Comparison of ENCODE assay signal across 12 cellular contexts in the genomic region with DNA sequence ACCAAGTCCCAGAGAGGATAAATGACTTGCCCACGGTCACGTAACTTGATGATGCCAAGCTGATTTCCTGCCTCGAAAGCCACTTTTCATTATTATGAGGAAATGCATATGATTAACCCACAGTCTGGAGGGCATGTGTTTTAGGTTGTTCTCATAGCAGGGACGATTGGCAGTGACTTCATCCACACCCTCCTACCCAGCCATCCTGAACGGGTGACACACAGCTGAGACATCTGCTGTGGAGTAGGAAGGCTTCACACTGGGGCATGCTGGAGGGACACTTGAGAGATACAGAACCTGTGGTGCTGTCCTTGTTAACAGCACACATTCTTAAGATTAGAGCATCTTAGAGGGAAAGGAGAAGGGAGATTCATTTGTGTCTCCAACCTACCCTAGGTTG.
A peak's percentile ranks its signal among the peaks of the same experiment; 100 is the strongest.
DNase-seq lines count a peak whose midpoint lies in the region; ATAC-seq, FAIRE-seq and TF ChIP-seq lines count a peak whose summit lies in the region.
"Had no signal": no experiment of that assay in that cellular context is flagged by ENCODE, and none has a peak within 500 bp of the region (broad histone marks: within the 10 kb centered on the region; RNA-seq: fewer than 3 reads in every experiment).

No MANE protein-coding gene starts in this region.

- no peaks in the 10 kb centered on the region for H3K27me3 ChIP-seq in adipocyte (replicated peaks; ENCODE audit: control insufficient read depth, insufficient read depth, low read length)
- no peaks in the 10 kb centered on the region for H3K27me3 ChIP-seq in trophoblast cell (ENCODE audit: insufficient read depth, low read length)
- H3K27me3 ChIP-seq: right atrium auricular region had no signal

- no peak overlapping the region for H3K14ac ChIP-seq in trophoblast cell (ENCODE audit: low read length)

- no peak overlapping the region for H3K4me2 ChIP-seq in trophoblast cell (ENCODE audit: low read length)

- FAIRE-seq in D721Med (lab: Jason Lieb, UNC), result no peak

- no peak overlapping the region for H2AFZ ChIP-seq in trophoblast cell (ENCODE audit: insufficient read depth, low read length, poor library complexity)

- H2BK12ac ChIP-seq in trophoblast cell (ENCODE audit: low read length), result no peak overlapping the region

- CTCF ChIA-PET in activated CD4-positive, alpha-beta T cell treated with anti-CD3 and anti-CD28 coated beads, Interleukin-2, amount 10 ng/mL, durations not matched to agents 7 days and 5 days (lab: Charles Lee), result no interaction called here

- H3K9me3 ChIP-seq in adipocyte (ENCODE audit: control insufficient read depth, low read length) (no peaks in the 10 kb centered on the region), trophoblast cell (ENCODE audit: insufficient read depth, low read depth, low read length) (peaks cover 3% of the 10 kb centered on the region)

- no peak overlapping the region for H3K23ac ChIP-seq in trophoblast cell (ENCODE audit: low read length)

- H2BK120ac ChIP-seq in trophoblast cell (ENCODE audit: insufficient read depth, low read length, poor library complexity), result no peak overlapping the region

- peak; percentile 45 for DNase-seq in activated CD4-positive, alpha-beta T cell treated with anti-CD3 and anti-CD28 coated beads for 48 hours
- no peak for DNase-seq in activated CD4-positive, alpha-beta T cell treated with anti-CD3 and anti-CD28 coated beads, Interleukin-2, amount 10 ng/mL, durations not matched to agents 7 days and 5 days
- DNase-seq in LHCN-M2 (ENCODE audit: low read depth), result peak; percentile 69
- DNase-seq in adipocyte (ENCODE audit: low read depth), result peak; percentile 50
- DNase-seq in trophoblast cell, result peak; percentile 57 to 60
- no peak for DNase-seq in D721Med (ENCODE audit: insufficient read length, low spot score)
- DNase-seq: central memory CD4-positive, alpha-beta T cell; mesenchymal stem cell; SIG-M5 had no signal

- no peak for ATAC-seq in GM21737 (IDR thresholded peaks at IDR 0.05; ENCODE audit: unreplicated experiment)
- no peak for ATAC-seq in GM18873 (IDR thresholded peaks at IDR 0.05; ENCODE audit: low FRiP score, unreplicated experiment)

- H3K36me3 ChIP-seq in adipocyte (ENCODE audit: control insufficient read depth, insufficient read depth, low read length, severe bottlenecking), result no peaks in the 10 kb centered on the region
- H3K36me3 ChIP-seq in trophoblast cell (ENCODE audit: control insufficient read depth in 1 of 2, insufficient read depth in 2 of 2, low read length in 2 of 2), result no peaks in the 10 kb centered on the region
- H3K36me3 ChIP-seq: right atrium auricular region had no signal

- H3K4me1 ChIP-seq in adipocyte (ENCODE audit: control insufficient read depth, insufficient read depth, low read length), result peaks cover 24% of the 10 kb centered on the region
- peaks cover 2% of the 10 kb centered on the region in 2 experiments for H3K4me1 ChIP-seq in trophoblast cell (ENCODE audit: control insufficient read depth in 1 of 2, insufficient read depth in 2 of 2, low read length in 2 of 2)
- H3K4me1 ChIP-seq: right atrium auricular region had no signal

- H3K4me3 Mint-ChIP-seq in activated CD4-positive, alpha-beta T cell treated with anti-CD3 and anti-CD28 coated beads, Interleukin-2, amount 10 ng/mL, durations not matched to agents 7 days and 5 days, result no peak overlapping the region

- H3K4ac ChIP-seq in trophoblast cell (ENCODE audit: low read depth, low read length), result no peak overlapping the region

- no peak overlapping the region for H2BK5ac ChIP-seq in trophoblast cell (ENCODE audit: low read depth, low read length, poor library complexity)

- peaks cover 1% of the 10 kb centered on the region for H3K79me2 ChIP-seq in trophoblast cell (ENCODE audit: control insufficient read depth, insufficient read depth, low read length, poor library complexity)

- no peak overlapping the region for H4K12ac ChIP-seq in trophoblast cell (ENCODE audit: low read depth, low read length)

- peaks cover 28% of the 10 kb centered on the region for H3K4me1 Mint-ChIP-seq in activated CD4-positive, alpha-beta T cell treated with anti-CD3 and anti-CD28 coated beads, Interleukin-2, amount 10 ng/mL, durations not matched to agents 7 days and 5 days

- H2AK5ac ChIP-seq in trophoblast cell (ENCODE audit: low read length), result no peak overlapping the region

- H3K79me1 ChIP-seq in trophoblast cell (ENCODE audit: low read length), result peaks cover 2% of the 10 kb centered on the region

- H4K91ac ChIP-seq in trophoblast cell (ENCODE audit: low read depth, low read length), result no peak overlapping the region

- peaks cover 3% of the 10 kb centered on the region for H3K9me3 Mint-ChIP-seq in activated CD4-positive, alpha-beta T cell treated with anti-CD3 and anti-CD28 coated beads, Interleukin-2, amount 10 ng/mL, durations not matched to agents 7 days and 5 days

- no peak overlapping the region for H4K8ac ChIP-seq in trophoblast cell (ENCODE audit: low read depth, low read length)

- no peak overlapping the region for H3K18ac ChIP-seq in trophoblast cell (ENCODE audit: low read length)

- no CpG with 5 or more reads among the region's 5 CpGs for WGBS in trophoblast cell (ENCODE audit: extremely low coverage, insufficient coverage, insufficient read length)

- H3K27ac ChIP-seq in trophoblast cell (ENCODE audit: low read depth, low read length), result no peak overlapping the region
- H3K27ac ChIP-seq: right atrium auricular region had no signal

- no peak for TF ChIP-seq CTCF in D721Med (IDR thresholded peaks at IDR 0.05; ENCODE audit: insufficient read depth, missing control alignments)

- H3K27me3 Mint-ChIP-seq in activated CD4-positive, alpha-beta T cell treated with anti-CD3 and anti-CD28 coated beads, Interleukin-2, amount 10 ng/mL, durations not matched to agents 7 days and 5 days, result no peaks in the 10 kb centered on the region

- no peak overlapping the region for H3K9ac ChIP-seq in adipocyte (ENCODE audit: low read length)
- H3K9ac ChIP-seq in trophoblast cell (ENCODE audit: low read length), result no peak overlapping the region

- no peak overlapping the region for H3K4me3 ChIP-seq in adipocyte (ENCODE audit: low read length)
- no peak overlapping the region for H3K4me3 ChIP-seq in trophoblast cell (ENCODE audit: low read depth, low read length)
- H3K4me3 ChIP-seq: right atrium auricular region had no signal

- H3K27ac Mint-ChIP-seq in activated CD4-positive, alpha-beta T cell treated with anti-CD3 and anti-CD28 coated beads, Interleukin-2, amount 10 ng/mL, durations not matched to agents 7 days and 5 days, result no peak overlapping the region

- POLR2A ChIA-PET in activated CD4-positive, alpha-beta T cell treated with anti-CD3 and anti-CD28 coated beads, Interleukin-2, amount 10 ng/mL, durations not matched to agents 7 days and 5 days (lab: Charles Lee), result no interaction called here

- peaks cover 2% of the 10 kb centered on the region for H3K36me3 Mint-ChIP-seq in activated CD4-positive, alpha-beta T cell treated with anti-CD3 and anti-CD28 coated beads, Interleukin-2, amount 10 ng/mL, durations not matched to agents 7 days and 5 days (ENCODE audit: low read depth)

Comparison
In these comparisons a context has a peak if more than half of its experiments do, and no peak if none do; other contexts are left out.
1. DNase-seq: peak in activated CD4-positive, alpha-beta T cell treated with anti-CD3 and anti-CD28 coated beads for 48 hours (single experiment), LHCN-M2 (single experiment), adipocyte (single experiment) and trophoblast cell (2 of 2); none in activated CD4-positive, alpha-beta T cell treated with anti-CD3 and anti-CD28 coated beads, Interleukin-2, amount 10 ng/mL, durations not matched to agents 7 days and 5 days (single experiment) and D721Med (single experiment).